ENCODE assay signal across 6 cellular contexts in genomic region chr19:53157601-53158000, GRCh38. TPM values are rescaled to one million over a fixed set of nuclear protein-coding genes. Genes with fewer than 3 reads are reported as not detected.
DNase-seq lines count a peak whose midpoint lies in the region; ATAC-seq, FAIRE-seq and TF ChIP-seq lines count a peak whose summit lies in the region.

No MANE protein-coding gene starts in this region.

- H3K27me3 ChIP-seq in SU-DHL-6 (ENCODE audit: low read length) (no peaks in the 10 kb centered on the region), keratinocyte (ENCODE audit: control insufficient read depth, extremely low read depth, insufficient read depth, low read length) (no peaks in the 10 kb centered on the region)

- H3K9me2 ChIP-seq in SU-DHL-6 (replicated peaks; ENCODE audit: insufficient read depth, low read length) = no peaks in the 10 kb centered on the region

- H3K4me2 ChIP-seq in SU-DHL-6 (ENCODE audit: low read depth, low read length, poor library complexity, severe bottlenecking) = peak overlapping the region; percentile 67
- H3K4me2 ChIP-seq in keratinocyte (ENCODE audit: control insufficient read depth, extremely low read depth, insufficient read depth, low read depth, low read length) = peak overlapping the region; percentile 80

- H3K9me3 ChIP-seq in SU-DHL-6 (ENCODE audit: insufficient read depth, low read length) (no peaks in the 10 kb centered on the region), keratinocyte (ENCODE audit: control insufficient read depth, low read depth, low read length) (no peaks in the 10 kb centered on the region), mucosa of descending colon (peaks cover 38% of the 10 kb centered on the region)

- no peak overlapping the region for H3K27ac ChIP-seq in SU-DHL-6 (ENCODE audit: low read depth, low read length)
- H3K27ac ChIP-seq in keratinocyte (ENCODE audit: control insufficient read depth, insufficient read depth, low read length) = no peak overlapping the region

- H3K4me1 ChIP-seq in keratinocyte (ENCODE audit: control insufficient read depth, extremely low read depth, insufficient read depth, low read length) (no peaks in the 10 kb centered on the region), mucosa of descending colon (ENCODE audit: low read depth) (peaks cover 11% of the 10 kb centered on the region)

- H4K20me1 ChIP-seq in SU-DHL-6 (ENCODE audit: low read depth, low read length) = no peaks in the 10 kb centered on the region
- no peaks in the 10 kb centered on the region for H4K20me1 ChIP-seq in keratinocyte (ENCODE audit: control insufficient read depth, extremely low read depth, insufficient read depth, low read length)

- intact Hi-C loops in mucosa of descending colon (cut with DNase I, micrococcal nuclease) = no loop called here

- no peak for FAIRE-seq in keratinocyte (lab: Jason Lieb, UNC)

- peaks cover 21% of the 10 kb centered on the region for H3K79me2 ChIP-seq in SU-DHL-6 (ENCODE audit: insufficient read depth, low read length)
- no peaks in the 10 kb centered on the region for H3K79me2 ChIP-seq in keratinocyte (ENCODE audit: control insufficient read depth, insufficient read depth, low read length)

- H3K36me3 ChIP-seq in SU-DHL-6 (ENCODE audit: low read length) = peaks cover 7% of the 10 kb centered on the region; the same call in 1 of the 2 replicates
- H3K36me3 ChIP-seq in keratinocyte (ENCODE audit: control insufficient read depth in 2 of 2, extremely low read depth in 1 of 2, insufficient read depth in 2 of 2, low read length in 2 of 2) = peaks cover 0 to 2% of the 10 kb centered on the region in 2 experiments
- H3K36me3 ChIP-seq in mucosa of descending colon (ENCODE audit: low read depth) = no peaks in the 10 kb centered on the region

- H3K9ac ChIP-seq in SU-DHL-6 (ENCODE audit: low read length) (peak overlapping the region; percentile 74), keratinocyte (ENCODE audit: control insufficient read depth, extremely low read depth, insufficient read depth, low read length) (peak overlapping the region; percentile 9)

- H2AFZ ChIP-seq in SU-DHL-6 (ENCODE audit: low read depth, low read length, severe bottlenecking) = no peak overlapping the region
- peak overlapping the region; percentile 40 for H2AFZ ChIP-seq in keratinocyte (ENCODE audit: control insufficient read depth, low read length)

- dilution Hi-C loops in keratinocyte (cut with MboI; ENCODE audit: extremely low pct_ligation_motif_present, low sequenced_read_pairs) = no loop called here

- no peaks in the 10 kb centered on the region for H3K9me1 ChIP-seq in keratinocyte (ENCODE audit: control insufficient read depth, extremely low read depth, insufficient read depth, low read length)

- DNase-seq in Ammon's horn (ENCODE audit: low spot score) (peak; percentile 8), keratinocyte (ENCODE audit: low read depth, low spot score) (no peak), mucosa of descending colon (no peak), COR-L47 (lab: John Stamatoyannopoulos, UW) (no peak), NCI-H1105 treated with DMSO at 0.1 percent for 48 hours (lab: John Stamatoyannopoulos, UW) (no peak)

- H3K4me3 ChIP-seq in SU-DHL-6 (ENCODE audit: insufficient read depth, low read length, poor library complexity, severe bottlenecking) (peak overlapping the region; percentile 65), keratinocyte (ENCODE audit: control insufficient read depth in 2 of 3, extremely low read depth in 1 of 3, insufficient read depth in 2 of 3, low read depth in 1 of 3, low read length in 3 of 3) (peak overlapping the region; percentile 56 to 70 (median 66)), mucosa of descending colon (no peak overlapping the region)

- no peak for ATAC-seq in mucosa of descending colon

- H3F3A ChIP-seq in SU-DHL-6 (ENCODE audit: insufficient read depth) = no peaks in the 10 kb centered on the region

- no peak for TF ChIP-seq CTCF in SU-DHL-6 (IDR thresholded peaks at IDR 0.05; ENCODE audit: insufficient read depth, low read length, poor library complexity, severe bottlenecking)
- no peak for TF ChIP-seq CTCF in keratinocyte (optimal IDR thresholded peaks at IDR 0.05 in 1 of 3, IDR thresholded peaks at IDR 0.05 in 1 of 3, conservative IDR thresholded peaks at IDR 0.05 in 1 of 3; ENCODE audit: extremely low read depth in 1 of 3, insufficient read depth in 2 of 3, low read length in 3 of 3)
- no peak for TF ChIP-seq CTCF in mucosa of descending colon (IDR thresholded peaks at IDR 0.05)

RNA-seq across cellular contexts. Expression of gene ZNF347, which starts 1.3 kb away (rescaled TPM):
- 3.3 to 4.6 TPM (median 3.8 TPM) in 3 replicates for polyA plus RNA-seq in keratinocyte
- 1.4 TPM for polyA plus RNA-seq in keratinocyte (2011; ENCODE audit: low read depth)
- polyA plus RNA-seq in keratinocyte (2011; cell fraction: cytosol; rRNA removed) = 1.5 and 3.5 TPM in 2 replicates
- polyA plus RNA-seq in keratinocyte (2011; cell fraction: nucleus; rRNA removed) = 6.6 and 7.3 TPM in 2 replicates
- polyA plus RNA-seq in keratinocyte (2012; ENCODE audit: low replicate concordance) = 1.7 and 2.7 TPM in 2 replicates
- 4.5 to 9.5 TPM (median 5.2 TPM) in 3 replicates for polyA minus RNA-seq in keratinocyte
- 2.3 TPM for polyA minus RNA-seq in keratinocyte (2011; cell fraction: cytosol; rRNA and poly(A)+ RNA removed)
- polyA minus RNA-seq in keratinocyte (2011; cell fraction: nucleus; rRNA and poly(A)+ RNA removed) = 4.5 and 13.1 TPM in 2 replicates
- total RNA-seq in mucosa of descending colon = 10 to 100 TPM in 1 of 3 donors, 1 to 10 TPM in 2; 6.9 to 12.9 (median 8.8) TPM

RNA-seq across cellular contexts. Expression of gene ZNF415, which starts 24.9 kb away (rescaled TPM):
- 4.2 to 7.5 TPM (median 5.2 TPM) in 3 replicates for polyA plus RNA-seq in keratinocyte
- polyA plus RNA-seq in keratinocyte (2011; ENCODE audit: low read depth) = 10.1 TPM
- polyA plus RNA-seq in keratinocyte (2011; cell fraction: cytosol; rRNA removed) = 6.6 and 9.7 TPM in 2 replicates
- 7.9 and 9.3 TPM in 2 replicates for polyA plus RNA-seq in keratinocyte (2011; cell fraction: nucleus; rRNA removed)
- polyA plus RNA-seq in keratinocyte (2012; ENCODE audit: low replicate concordance) = 3.4 and 5.8 TPM in 2 replicates
- 2.5 to 6.0 TPM (median 5.1 TPM) in 3 replicates for polyA minus RNA-seq in keratinocyte
- polyA minus RNA-seq in keratinocyte (2011; cell fraction: cytosol; rRNA and poly(A)+ RNA removed) = 3.6 TPM
- polyA minus RNA-seq in keratinocyte (2011; cell fraction: nucleus; rRNA and poly(A)+ RNA removed) = 3.4 and 4.8 TPM in 2 replicates
- 10 to 100 TPM in 1 of 3 donors, 1 to 10 TPM in 2; 5.3 to 14.0 (median 6.6) TPM for total RNA-seq in mucosa of descending colon

RNA-seq across cellular contexts. Expression of gene ZNF665, which starts 35.6 kb away (rescaled TPM):
- 2.2 to 4.3 TPM (median 2.7 TPM) in 3 replicates for polyA plus RNA-seq in keratinocyte
- polyA plus RNA-seq in keratinocyte (2011; ENCODE audit: low read depth) = 2.7 TPM
- 1.4 and 2.5 TPM in 2 replicates for polyA plus RNA-seq in keratinocyte (2011; cell fraction: cytosol; rRNA removed)
- 5.5 and 6.2 TPM in 2 replicates for polyA plus RNA-seq in keratinocyte (2011; cell fraction: nucleus; rRNA removed)
- 1.2 and 4.0 TPM in 2 replicates for polyA plus RNA-seq in keratinocyte (2012; ENCODE audit: low replicate concordance)
- polyA minus RNA-seq in keratinocyte = 0.59 to 3.3 TPM (median 1.1 TPM) in 3 replicates
- polyA minus RNA-seq in keratinocyte (2011; cell fraction: cytosol; rRNA and poly(A)+ RNA removed) = not detected
- 2.6 and 8.2 TPM in 2 replicates for polyA minus RNA-seq in keratinocyte (2011; cell fraction: nucleus; rRNA and poly(A)+ RNA removed)
- total RNA-seq in mucosa of descending colon = 1 to 10 TPM; 3.2 to 4.7 (median 3.2) TPM

RNA-seq across cellular contexts. Expression of gene ZNF160, which starts 54.4 kb away (rescaled TPM):
- 10.2 to 14.4 TPM (median 12.6 TPM) in 3 replicates for polyA plus RNA-seq in keratinocyte
- 15.8 TPM for polyA plus RNA-seq in keratinocyte (2011; ENCODE audit: low read depth)
- 5.7 and 9.7 TPM in 2 replicates for polyA plus RNA-seq in keratinocyte (2011; cell fraction: cytosol; rRNA removed)
- 43.1 and 47.8 TPM in 2 replicates for polyA plus RNA-seq in keratinocyte (2011; cell fraction: nucleus; rRNA removed)
- polyA plus RNA-seq in keratinocyte (2012; ENCODE audit: low replicate concordance) = 8.7 and 12.8 TPM in 2 replicates
- polyA minus RNA-seq in keratinocyte = 13.7 to 30.8 TPM (median 20.2 TPM) in 3 replicates
- 13.8 TPM for polyA minus RNA-seq in keratinocyte (2011; cell fraction: cytosol; rRNA and poly(A)+ RNA removed)
- polyA minus RNA-seq in keratinocyte (2011; cell fraction: nucleus; rRNA and poly(A)+ RNA removed) = 28.4 and 46.3 TPM in 2 replicates
- 10 to 100 TPM; 19.9 to 28.6 (median 28.0) TPM for total RNA-seq in mucosa of descending colon
